19 cellular contexts compared by ENCODE assay signal in the genomic region with DNA sequence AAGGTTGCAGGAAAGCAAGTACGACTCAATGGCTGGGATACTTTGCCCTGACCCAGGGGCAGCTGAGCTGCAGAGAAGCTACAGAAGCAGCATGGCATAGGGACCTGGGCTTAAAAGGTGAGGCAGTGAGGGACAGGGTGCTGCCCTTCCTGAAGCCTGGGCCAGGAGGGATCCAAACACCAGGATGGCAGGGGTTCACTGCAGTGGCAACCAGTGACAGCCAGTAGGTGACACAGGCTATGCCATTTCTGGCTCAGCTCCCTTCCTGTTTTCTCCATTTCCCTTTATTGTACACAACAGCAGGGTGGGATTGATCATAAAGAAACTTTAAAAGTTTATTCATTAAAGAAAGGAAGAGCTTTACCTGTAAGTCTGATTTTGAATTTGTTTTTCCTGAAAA.
"Had no signal": no experiment of that assay in that cellular context is flagged by ENCODE, and none has a peak within 500 bp of the region (broad histone marks: within the 10 kb centered on the region; RNA-seq: fewer than 3 reads in every experiment).

No MANE protein-coding gene starts in this region.

- FAIRE-seq: colon, endometrium had no signal

- H3K4me3 Mint-ChIP-seq: activated naive CD8-positive, alpha-beta T cell treated with anti-CD3 and anti-CD28 coated beads, Interleukin-2, amount 10 ng/mL, durations not matched to agents 7 days and 5 days; activated T-helper 1 cell treated with anti-CD3 and anti-CD28 coated beads, Interleukin-12 subunit alpha, Interleukin-12 subunit beta, Interleukin-2, Interleukin-4 antibody, amounts not matched to agents 30 ng/mL and 10 ng/mL and 1 ng/mL, durations not matched to agents 14 hours and 24 hours and 36 hours had no signal

- DNase-seq: activated CD4-positive, alpha-beta T cell treated with anti-CD3 and anti-CD28 coated beads, Interleukin-2, amount 50 U/mL, for 4 hours; activated CD4-positive, CD25-positive, alpha-beta regulatory T cell treated with anti-CD3 and anti-CD28 coated beads, Interleukin-2, amount 50 U/mL, for 72 hours; activated naive CD8-positive, alpha-beta T cell treated with anti-CD3 and anti-CD28 coated beads, Interleukin-2, amount 10 ng/mL, durations not matched to agents 7 days and 5 days; activated T-cell treated with anti-CD3 and anti-CD28 coated beads for 4 hours; body of pancreas; central memory CD4-positive, alpha-beta T cell; erythroblast; foreskin melanocyte; islet precursor cell; mammary epithelial cell; psoas muscle; stimulated activated CD4-positive, alpha-beta T cell treated with anti-CD3 and anti-CD28 coated beads, Interleukin-4, amount 100 ng/mL, for 1 hour; stomach; T-helper 2 cell had no signal

- H3K4me3 ChIP-seq: body of pancreas, psoas muscle, smooth muscle cell, stomach had no signal

- H3K27me3 ChIP-seq: body of pancreas, stomach had no signal

- ATAC-seq: body of pancreas, psoas muscle had no signal

- H3K4me1 ChIP-seq: body of pancreas had no signal

- H3K36me3 Mint-ChIP-seq: activated naive CD8-positive, alpha-beta T cell treated with anti-CD3 and anti-CD28 coated beads, Interleukin-2, amount 10 ng/mL, durations not matched to agents 7 days and 5 days had no signal

- H3K27ac Mint-ChIP-seq: activated naive CD8-positive, alpha-beta T cell treated with anti-CD3 and anti-CD28 coated beads, Interleukin-2, amount 10 ng/mL, durations not matched to agents 7 days and 5 days; activated T-helper 1 cell treated with anti-CD3 and anti-CD28 coated beads, Interleukin-12 subunit alpha, Interleukin-12 subunit beta, Interleukin-2, Interleukin-4 antibody, amounts not matched to agents 30 ng/mL and 10 ng/mL and 1 ng/mL, durations not matched to agents 14 hours and 24 hours and 36 hours had no signal

- H3K9me3 ChIP-seq: body of pancreas, psoas muscle, stomach had no signal

- H3K9me3 Mint-ChIP-seq: activated naive CD8-positive, alpha-beta T cell treated with anti-CD3 and anti-CD28 coated beads, Interleukin-2, amount 10 ng/mL, durations not matched to agents 7 days and 5 days; activated T-helper 1 cell treated with anti-CD3 and anti-CD28 coated beads, Interleukin-12 subunit alpha, Interleukin-12 subunit beta, Interleukin-2, Interleukin-4 antibody, amounts not matched to agents 30 ng/mL and 10 ng/mL and 1 ng/mL, durations not matched to agents 14 hours and 24 hours and 36 hours had no signal

- H3K4me1 Mint-ChIP-seq: activated naive CD8-positive, alpha-beta T cell treated with anti-CD3 and anti-CD28 coated beads, Interleukin-2, amount 10 ng/mL, durations not matched to agents 7 days and 5 days had no signal

- H3K4me2 ChIP-seq: smooth muscle cell had no signal

- H3K27ac ChIP-seq: body of pancreas, psoas muscle, stomach, VCaP had no signal
